In the genomic region with DNA sequence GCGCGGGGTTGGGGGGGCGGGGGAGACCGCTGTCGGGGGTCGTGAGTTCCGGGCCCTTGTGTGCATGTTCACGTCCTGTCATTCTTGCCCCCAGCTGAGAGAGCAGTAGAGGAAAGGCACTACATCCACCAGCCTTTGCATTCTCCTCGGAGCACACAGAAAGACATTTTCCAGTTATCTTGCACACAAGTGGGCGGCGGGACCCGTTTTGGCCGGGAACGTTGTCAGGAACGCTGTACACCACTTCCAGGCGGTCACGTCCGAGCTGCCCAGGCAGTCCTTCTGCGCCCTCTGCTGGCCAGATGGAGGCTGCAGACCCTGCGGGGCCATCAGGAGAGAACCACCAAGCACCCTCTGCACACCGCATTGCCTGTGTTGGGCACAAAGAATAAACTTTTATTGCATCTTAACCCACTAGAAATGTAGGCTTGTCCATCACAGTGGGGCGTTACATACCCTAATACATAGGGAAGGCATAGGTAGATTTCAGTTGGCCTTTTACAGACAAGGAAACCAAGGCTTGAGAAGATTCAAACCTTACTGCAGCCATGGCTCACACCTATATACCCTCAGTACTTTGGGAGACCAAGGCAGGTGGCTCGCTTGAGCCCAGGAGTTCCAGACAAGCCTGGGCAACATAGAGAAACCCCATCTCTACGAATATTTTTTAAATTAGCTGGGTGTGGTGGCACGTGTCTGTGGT, we compare ENCODE assay signal across 7 cellular contexts. TPM values are rescaled to one million over a fixed set of nuclear protein-coding genes. Genes with fewer than 3 reads are reported as not detected.
A peak's percentile ranks its signal among the peaks of the same experiment; 100 is the strongest.
DNase-seq lines count a peak whose midpoint lies in the region; ATAC-seq, FAIRE-seq and TF ChIP-seq lines count a peak whose summit lies in the region.

No MANE protein-coding gene starts in this region.

- H3K4me1 ChIP-seq in adipocyte (ENCODE audit: control insufficient read depth, insufficient read depth, low read length) (peaks cover 24% of the 10 kb centered on the region), heart right ventricle (peaks cover 6 to 58% (median 47%) of the 10 kb centered on the region in 9 donors)

- H3K9ac ChIP-seq in adipocyte (ENCODE audit: low read length), result no peak overlapping the region

- peak; percentile 94 to 99 (median 98) for TF ChIP-seq CTCF in heart right ventricle (IDR thresholded peaks at IDR 0.05)

- peak; percentile 97 for FAIRE-seq in GM12892 (lab: Jason Lieb, UNC)

- DNase-seq in GM12892 (ENCODE audit: insufficient read length) (peak; percentile 72), NCI-H146 (lab: John Stamatoyannopoulos, UW) (peak; percentile 81), T-helper 2 cell (peak; percentile 61 to 81 (median 76)), adipocyte (ENCODE audit: low read depth) (peak; percentile 95), heart right ventricle (peak; percentile 94), renal cortical epithelial cell (ENCODE audit: low read depth) (peak; percentile 54)

- peak overlapping the region in 1 of 10 donors; percentile 36 for H3K27ac ChIP-seq in heart right ventricle

- intact Hi-C loops in heart right ventricle (cut with DNase I), result loop anchor here (1.0 to 10.0 kb wide), 15 partner anchors 61 to 694 kb away; a partner anchor contains a TSS

- no peak for TF ChIP-seq POLR2A in GM12892 (IDR thresholded peaks at IDR 0.05; ENCODE audit: low read depth, low read length)

- ATAC-seq in heart right ventricle, result peak; percentile 31 to 71 (median 59)
- ATAC-seq in HG03095 (IDR thresholded peaks at IDR 0.05; ENCODE audit: unreplicated experiment), result no peak

- no peaks in the 10 kb centered on the region for H3K9me3 ChIP-seq in adipocyte (ENCODE audit: control insufficient read depth, low read length)
- no peaks in the 10 kb centered on the region for H3K9me3 ChIP-seq in heart right ventricle

- H3K4me3 ChIP-seq in adipocyte (ENCODE audit: low read length) (no peak overlapping the region), heart right ventricle (no peak overlapping the region)

- H3K27me3 ChIP-seq in adipocyte (replicated peaks; ENCODE audit: control insufficient read depth, insufficient read depth, low read length) (no peaks in the 10 kb centered on the region), heart right ventricle (peaks cover 0 to 26% (median 0%) of the 10 kb centered on the region in 7 donors)

- WGBS in heart right ventricle, 2 donors, result 30 to 32% methylated on average over 25 of the region's 25 CpGs

- H3K36me3 ChIP-seq in adipocyte (ENCODE audit: control insufficient read depth, insufficient read depth, low read length, severe bottlenecking) (no peaks in the 10 kb centered on the region), heart right ventricle (no peaks in the 10 kb centered on the region)

RNA-seq across cellular contexts. Expression of a gene that starts 2.8 kb away (rescaled TPM):
- polyA plus RNA-seq in GM12892 (2012; ENCODE audit: missing spikeins), result not detected
- total RNA-seq in heart right ventricle (10 to 100 TPM; 16.9 to 48.0 (median 25.4) TPM), renal cortical epithelial cell (25.3 and 28.5 TPM in 2 replicates)
- polyA plus RNA-seq in heart right ventricle, result 10 to 100 TPM; 50.3 to 55.3 TPM

RNA-seq across cellular contexts. Expression of a gene that starts 40.8 kb away (rescaled TPM):
- polyA plus RNA-seq in GM12892 (2012; ENCODE audit: missing spikeins), result not detected
- total RNA-seq in heart right ventricle, result 1 to 10 TPM in 3 of 10 donors, under 1 TPM in 6, not detected in 1; 0.39 to 2.8 (median 0.80) TPM
- 10 to 100 TPM in 1 of 2 donors, 1 to 10 TPM in 1; 1.6 to 14.2 TPM for polyA plus RNA-seq in heart right ventricle
- 2.0 and 4.9 TPM in 2 replicates for total RNA-seq in renal cortical epithelial cell
